Comparison of ENCODE assay signal across 1 cellular context in the genomic region with DNA sequence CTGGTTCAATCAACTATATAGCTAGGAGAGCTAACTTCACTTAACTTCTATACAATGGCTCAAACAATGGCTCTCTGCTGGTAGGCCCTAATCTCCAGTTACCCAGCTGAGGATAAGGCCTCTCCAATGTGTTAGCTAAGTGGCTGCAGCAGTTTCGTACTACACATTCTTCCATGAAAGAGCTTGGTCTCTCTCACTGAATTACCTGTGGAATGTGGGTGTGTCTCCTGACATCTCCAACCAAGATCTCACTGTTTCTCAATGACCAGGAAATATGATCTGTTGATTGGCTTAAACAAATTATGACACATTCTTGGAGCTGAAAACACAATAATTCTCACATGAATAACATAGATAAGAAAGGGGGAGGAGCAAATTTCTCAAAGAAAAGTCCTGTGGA.
TF ChIP-seq lines count a peak whose summit lies in the region.

No MANE protein-coding gene starts in this region.

TF ChIP-seq in GM23338, 12 proteins besides CTCF, POLR2A, EP300 and RAD21:
- TF ChIP-seq, protein P1, sequence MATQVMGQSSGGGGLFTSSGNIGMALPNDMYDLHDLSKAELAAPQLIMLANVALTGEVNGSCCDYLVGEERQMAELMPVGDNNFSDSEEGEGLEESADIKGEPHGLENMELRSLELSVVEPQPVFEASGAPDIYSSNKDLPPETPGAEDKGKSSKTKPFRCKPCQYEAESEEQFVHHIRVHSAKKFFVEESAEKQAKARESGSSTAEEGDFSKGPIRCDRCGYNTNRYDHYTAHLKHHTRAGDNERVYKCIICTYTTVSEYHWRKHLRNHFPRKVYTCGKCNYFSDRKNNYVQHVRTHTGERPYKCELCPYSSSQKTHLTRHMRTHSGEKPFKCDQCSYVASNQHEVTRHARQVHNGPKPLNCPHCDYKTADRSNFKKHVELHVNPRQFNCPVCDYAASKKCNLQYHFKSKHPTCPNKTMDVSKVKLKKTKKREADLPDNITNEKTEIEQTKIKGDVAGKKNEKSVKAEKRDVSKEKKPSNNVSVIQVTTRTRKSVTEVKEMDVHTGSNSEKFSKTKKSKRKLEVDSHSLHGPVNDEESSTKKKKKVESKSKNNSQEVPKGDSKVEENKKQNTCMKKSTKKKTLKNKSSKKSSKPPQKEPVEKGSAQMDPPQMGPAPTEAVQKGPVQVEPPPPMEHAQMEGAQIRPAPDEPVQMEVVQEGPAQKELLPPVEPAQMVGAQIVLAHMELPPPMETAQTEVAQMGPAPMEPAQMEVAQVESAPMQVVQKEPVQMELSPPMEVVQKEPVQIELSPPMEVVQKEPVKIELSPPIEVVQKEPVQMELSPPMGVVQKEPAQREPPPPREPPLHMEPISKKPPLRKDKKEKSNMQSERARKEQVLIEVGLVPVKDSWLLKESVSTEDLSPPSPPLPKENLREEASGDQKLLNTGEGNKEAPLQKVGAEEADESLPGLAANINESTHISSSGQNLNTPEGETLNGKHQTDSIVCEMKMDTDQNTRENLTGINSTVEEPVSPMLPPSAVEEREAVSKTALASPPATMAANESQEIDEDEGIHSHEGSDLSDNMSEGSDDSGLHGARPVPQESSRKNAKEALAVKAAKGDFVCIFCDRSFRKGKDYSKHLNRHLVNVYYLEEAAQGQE (IDR thresholded peaks at IDR 0.05; ENCODE audit: unreplicated experiment): no peak
- TF ChIP-seq, protein P2, sequence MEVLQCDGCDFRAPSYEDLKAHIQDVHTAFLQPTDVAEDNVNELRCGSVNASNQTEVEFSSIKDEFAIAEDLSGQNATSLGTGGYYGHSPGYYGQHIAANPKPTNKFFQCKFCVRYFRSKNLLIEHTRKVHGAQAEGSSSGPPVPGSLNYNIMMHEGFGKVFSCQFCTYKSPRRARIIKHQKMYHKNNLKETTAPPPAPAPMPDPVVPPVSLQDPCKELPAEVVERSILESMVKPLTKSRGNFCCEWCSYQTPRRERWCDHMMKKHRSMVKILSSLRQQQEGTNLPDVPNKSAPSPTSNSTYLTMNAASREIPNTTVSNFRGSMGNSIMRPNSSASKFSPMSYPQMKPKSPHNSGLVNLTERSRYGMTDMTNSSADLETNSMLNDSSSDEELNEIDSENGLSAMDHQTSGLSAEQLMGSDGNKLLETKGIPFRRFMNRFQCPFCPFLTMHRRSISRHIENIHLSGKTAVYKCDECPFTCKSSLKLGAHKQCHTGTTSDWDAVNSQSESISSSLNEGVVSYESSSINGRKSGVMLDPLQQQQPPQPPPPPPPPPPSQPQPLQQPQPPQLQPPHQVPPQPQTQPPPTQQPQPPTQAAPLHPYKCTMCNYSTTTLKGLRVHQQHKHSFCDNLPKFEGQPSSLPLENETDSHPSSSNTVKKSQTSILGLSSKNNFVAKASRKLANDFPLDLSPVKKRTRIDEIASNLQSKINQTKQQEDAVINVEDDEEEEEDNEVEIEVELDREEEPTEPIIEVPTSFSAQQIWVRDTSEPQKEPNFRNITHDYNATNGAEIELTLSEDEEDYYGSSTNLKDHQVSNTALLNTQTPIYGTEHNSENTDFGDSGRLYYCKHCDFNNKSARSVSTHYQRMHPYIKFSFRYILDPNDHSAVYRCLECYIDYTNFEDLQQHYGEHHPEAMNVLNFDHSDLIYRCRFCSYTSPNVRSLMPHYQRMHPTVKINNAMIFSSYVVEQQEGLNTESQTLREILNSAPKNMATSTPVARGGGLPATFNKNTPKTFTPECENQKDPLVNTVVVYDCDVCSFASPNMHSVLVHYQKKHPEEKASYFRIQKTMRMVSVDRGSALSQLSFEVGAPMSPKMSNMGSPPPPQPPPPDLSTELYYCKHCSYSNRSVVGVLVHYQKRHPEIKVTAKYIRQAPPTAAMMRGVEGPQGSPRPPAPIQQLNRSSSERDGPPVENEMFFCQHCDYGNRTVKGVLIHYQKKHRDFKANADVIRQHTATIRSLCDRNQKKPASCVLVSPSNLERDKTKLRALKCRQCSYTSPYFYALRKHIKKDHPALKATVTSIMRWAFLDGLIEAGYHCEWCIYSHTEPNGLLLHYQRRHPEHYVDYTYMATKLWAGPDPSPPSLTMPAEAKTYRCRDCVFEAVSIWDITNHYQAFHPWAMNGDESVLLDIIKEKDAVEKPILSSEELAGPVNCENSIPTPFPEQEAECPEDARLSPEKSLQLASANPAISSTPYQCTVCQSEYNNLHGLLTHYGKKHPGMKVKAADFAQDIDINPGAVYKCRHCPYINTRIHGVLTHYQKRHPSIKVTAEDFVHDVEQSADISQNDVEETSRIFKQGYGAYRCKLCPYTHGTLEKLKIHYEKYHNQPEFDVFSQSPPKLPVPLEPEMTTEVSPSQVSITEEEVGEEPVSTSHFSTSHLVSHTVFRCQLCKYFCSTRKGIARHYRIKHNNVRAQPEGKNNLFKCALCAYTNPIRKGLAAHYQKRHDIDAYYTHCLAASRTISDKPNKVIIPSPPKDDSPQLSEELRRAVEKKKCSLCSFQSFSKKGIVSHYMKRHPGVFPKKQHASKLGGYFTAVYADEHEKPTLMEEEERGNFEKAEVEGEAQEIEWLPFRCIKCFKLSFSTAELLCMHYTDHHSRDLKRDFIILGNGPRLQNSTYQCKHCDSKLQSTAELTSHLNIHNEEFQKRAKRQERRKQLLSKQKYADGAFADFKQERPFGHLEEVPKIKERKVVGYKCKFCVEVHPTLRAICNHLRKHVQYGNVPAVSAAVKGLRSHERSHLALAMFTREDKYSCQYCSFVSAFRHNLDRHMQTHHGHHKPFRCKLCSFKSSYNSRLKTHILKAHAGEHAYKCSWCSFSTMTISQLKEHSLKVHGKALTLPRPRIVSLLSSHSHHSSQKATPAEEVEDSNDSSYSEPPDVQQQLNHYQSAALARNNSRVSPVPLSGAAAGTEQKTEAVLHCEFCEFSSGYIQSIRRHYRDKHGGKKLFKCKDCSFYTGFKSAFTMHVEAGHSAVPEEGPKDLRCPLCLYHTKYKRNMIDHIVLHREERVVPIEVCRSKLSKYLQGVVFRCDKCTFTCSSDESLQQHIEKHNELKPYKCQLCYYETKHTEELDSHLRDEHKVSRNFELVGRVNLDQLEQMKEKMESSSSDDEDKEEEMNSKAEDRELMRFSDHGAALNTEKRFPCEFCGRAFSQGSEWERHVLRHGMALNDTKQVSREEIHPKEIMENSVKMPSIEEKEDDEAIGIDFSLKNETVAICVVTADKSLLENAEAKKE (CRISPR knock-in tag; IDR thresholded peaks at IDR 0.05): peak; percentile 74; the same call in 1 of the 2 replicates
